8 cellular contexts compared by ENCODE assay signal in genomic region chr9:12775963-12776774, GRCh38. TPM values are rescaled to one million over a fixed set of nuclear protein-coding genes. Genes with fewer than 3 reads are reported as not detected.
A peak's percentile ranks its signal among the peaks of the same experiment; 100 is the strongest.
DNase-seq lines count a peak whose midpoint lies in the region; ATAC-seq, FAIRE-seq and TF ChIP-seq lines count a peak whose summit lies in the region.

No MANE protein-coding gene starts in this region.

- peak overlapping the region; percentile 85 for H3K4me3 Mint-ChIP-seq in osteocyte (ENCODE audit: unreplicated experiment)

- TF ChIP-seq CTCF in A549 (IDR thresholded peaks at IDR 0.05) (peak; percentile 65), adrenal gland (IDR thresholded peaks at IDR 0.05) (peak in 5 of 6 experiments; percentile 46 to 66 (median 60)), heart left ventricle (IDR thresholded peaks at IDR 0.05) (peak; percentile 26 to 69 (median 47)), osteocyte (IDR thresholded peaks at IDR 0.05) (peak; percentile 65)

- H3K4me1 Mint-ChIP-seq in osteocyte (ENCODE audit: unreplicated experiment) = peaks cover 52% of the 10 kb centered on the region

- H3K9me3 ChIP-seq in A549 (no peaks in the 10 kb centered on the region), adrenal gland (replicated peaks in 1 of 3) (no peaks in the 10 kb centered on the region), heart left ventricle (no peaks in the 10 kb centered on the region)

- peak; percentile 81 to 93 for DNase-seq in A549 (ENCODE audit: low read depth in 1 of 2, low spot score in 1 of 2)
- peak; percentile 98 for DNase-seq in NCI-H2196 treated with DMSO at 0.1 percent for 48 hours (lab: John Stamatoyannopoulos, UW; ENCODE audit: unreplicated experiment)
- peak; percentile 86 to 96 (median 92) for DNase-seq in adrenal gland
- DNase-seq in heart left ventricle = peak; percentile 83 to 90 (median 84)
- DNase-seq in osteocyte (ENCODE audit: extremely low spot score, unreplicated experiment) = peak; percentile 88
- no peak for DNase-seq in stimulated activated CD4-positive, alpha-beta T cell treated with anti-CD3 and anti-CD28 coated beads, Interleukin-12 subunit alpha, Interleukin-12 subunit beta, amount 100 ng/mL, for 4 hours

- H3K27ac ChIP-seq in A549 (peak overlapping the region; percentile 96 to 97), adrenal gland (peak overlapping the region; percentile 64 to 93 (median 79)), heart left ventricle (peak overlapping the region; percentile 79 to 92 (median 86))

- TF ChIP-seq RAD21 in A549 (conservative IDR thresholded peaks at IDR 0.05 in 1 of 2, IDR thresholded peaks at IDR 0.05 in 1 of 2) = peak; percentile 74 to 76

- peak overlapping the region; percentile 97 for H3K27ac Mint-ChIP-seq in osteocyte (ENCODE audit: unreplicated experiment)

- H3K4me1 ChIP-seq in A549 (peaks cover 41% of the 10 kb centered on the region), adrenal gland (replicated peaks in 1 of 2) (peaks cover 0 to 4% of the 10 kb centered on the region in 2 donors), heart left ventricle (peaks cover 0 to 30% (median 7%) of the 10 kb centered on the region in 12 donors)

- peak overlapping the region; percentile 67 for H3K4me3 ChIP-seq in A549
- peak overlapping the region; percentile 2 to 76 (median 28) for H3K4me3 ChIP-seq in adrenal gland
- H3K4me3 ChIP-seq in heart left ventricle = peak overlapping the region; percentile 66 to 89 (median 80)

- TF ChIP-seq EP300 in A549 (IDR thresholded peaks at IDR 0.05) = no peak

- H3K9me3 Mint-ChIP-seq in osteocyte (ENCODE audit: unreplicated experiment) = no peaks in the 10 kb centered on the region

- WGBS in A549 (ENCODE audit: missing lambda C conversion rate) = 1% methylated on average over 33 of the region's 34 CpGs
- 0 to 2% (median 1%) methylated on average over 27 to 34 of the region's 34 CpGs for WGBS in adrenal gland, 4 donors
- WGBS in heart left ventricle, 4 donors = 0 to 2% (median 0%) methylated on average over 27 to 34 of the region's 34 CpGs

- TF ChIP-seq POLR2A in A549 (IDR thresholded peaks at IDR 0.05; ENCODE audit: low read length) = peak; percentile 34
- TF ChIP-seq POLR2A in adrenal gland (IDR thresholded peaks at IDR 0.05) = peak; percentile 15 to 66
- TF ChIP-seq POLR2A in heart left ventricle (IDR thresholded peaks at IDR 0.05) = no peak

- CTCF ChIA-PET in A549 (lab: Yijun Ruan, JAX) = interaction anchor here (0.6 to 6.7 kb wide), 46 partner anchors 10 to 554 kb away, joined by 3 to 98 read pairs (median 4); no protein-coding TSS in a partner anchor

- peak; percentile 84 for FAIRE-seq in A549 (lab: Jason Lieb, UNC)

- ATAC-seq in A549 (peak; percentile 90 to 94), GM18511 (IDR thresholded peaks at IDR 0.05; ENCODE audit: unreplicated experiment) (peak; percentile 69), HG03097 (IDR thresholded peaks at IDR 0.05; ENCODE audit: low FRiP score, unreplicated experiment) (peak; percentile 84), heart left ventricle (peak; percentile 86 to 96 (median 94))

- no peaks in the 10 kb centered on the region for H3K27me3 ChIP-seq in adrenal gland
- no peaks in the 10 kb centered on the region for H3K27me3 ChIP-seq in heart left ventricle

- H3K4me2 ChIP-seq in A549 = peak overlapping the region; percentile 76

- H3K36me3 ChIP-seq in adrenal gland (replicated peaks in 1 of 2) = no peaks in the 10 kb centered on the region
- no peaks in the 10 kb centered on the region for H3K36me3 ChIP-seq in heart left ventricle

- H3K27me3 Mint-ChIP-seq in osteocyte (ENCODE audit: unreplicated experiment) = no peaks in the 10 kb centered on the region

- intact Hi-C loops in adrenal gland (cut with DNase I) (loop anchor here in 1 of 2 donors (5.0 kb wide), 1 partner anchor 106 kb away; no protein-coding TSS in a partner anchor), heart left ventricle (cut with DNase I) (loop anchor here in 7 of 10 donors (1.0 to 10.0 kb wide), 12 partner anchors 36 to 258 kb away; no protein-coding TSS in a partner anchor)

- H3K36me3 Mint-ChIP-seq in osteocyte (ENCODE audit: unreplicated experiment) = peaks cover 24% of the 10 kb centered on the region

- POLR2A ChIA-PET in A549 (lab: Yijun Ruan, JAX) = interaction anchor here (0.6 to 3.8 kb wide), 16 partner anchors 8 to 211 kb away, joined by 3 to 48 read pairs (median 4); no protein-coding TSS in a partner anchor

TF ChIP-seq in A549, 52 proteins besides CTCF, POLR2A, EP300 and RAD21 (continues in another document):
- TF ChIP-seq EHMT2 (IDR thresholded peaks at IDR 0.05; ENCODE audit: low read depth) (no peak), RCOR1 (IDR thresholded peaks at IDR 0.05; ENCODE audit: low read depth, low read length) (no peak), RARB (CRISPR knock-in tag; IDR thresholded peaks at IDR 0.05) (peak; percentile 40; the same call in 1 of the 2 replicates), CHD2 (IDR thresholded peaks at IDR 0.05; ENCODE audit: low read length, partially characterized antibody) (no peak), MAFK (IDR thresholded peaks at IDR 0.05; ENCODE audit: partially characterized antibody) (peak; percentile 6), JUN (IDR thresholded peaks at IDR 0.05) (peak; percentile 27 to 78; a peak in 3 of 5 replicates), BHLHE40 (IDR thresholded peaks at IDR 0.05; ENCODE audit: low read depth, low read length) (no peak), SREBF2 (IDR thresholded peaks at IDR 0.05) (no peak), KDM5A (IDR thresholded peaks at IDR 0.05) (peak; percentile 51; the same call in 1 of the 2 replicates), NR3C1 (IDR thresholded peaks at IDR 0.05) (no peak), ZSCAN20 (CRISPR knock-in tag; IDR thresholded peaks at IDR 0.05) (no peak), HDAC2 (IDR thresholded peaks at IDR 0.05) (no peak), KDM1A (IDR thresholded peaks at IDR 0.05; ENCODE audit: low read depth) (no peak), CHD4 (IDR thresholded peaks at IDR 0.05; ENCODE audit: borderline replicate concordance) (no peak), SMC3 (IDR thresholded peaks at IDR 0.05) (peak; percentile 85), FOSB (CRISPR knock-in tag; IDR thresholded peaks at IDR 0.05) (peak; percentile 53; the same call in 1 of the 2 replicates), MAZ (IDR thresholded peaks at IDR 0.05; ENCODE audit: borderline replicate concordance, low read depth, low read length) (no peak), JUNB (IDR thresholded peaks at IDR 0.05) (no peak), ESRRA (IDR thresholded peaks at IDR 0.05; ENCODE audit: borderline replicate concordance, low read length) (no peak), RNF2 (IDR thresholded peaks at IDR 0.05; ENCODE audit: borderline replicate concordance, low read depth) (no peak), FOSL2 (IDR thresholded peaks at IDR 0.05) (no peak), FOSL2 (CRISPR knock-in tag; IDR thresholded peaks at IDR 0.05) (no peak), HOXA7 (CRISPR knock-in tag; IDR thresholded peaks at IDR 0.05) (no peak), CBX2 (IDR thresholded peaks at IDR 0.05; ENCODE audit: borderline replicate concordance, low read depth) (no peak), HEYL (CRISPR knock-in tag; IDR thresholded peaks at IDR 0.05) (no peak), HOXB5 (CRISPR knock-in tag; IDR thresholded peaks at IDR 0.05) (no peak), E2F6 (IDR thresholded peaks at IDR 0.05; ENCODE audit: borderline replicate concordance, low read depth) (peak; percentile 48; the same call in 1 of the 2 replicates), GATA3 (IDR thresholded peaks at IDR 0.05; ENCODE audit: borderline replicate concordance) (peak; percentile 34; the same call in 1 of the 2 replicates), FOXS1 (CRISPR knock-in tag; IDR thresholded peaks at IDR 0.05) (no peak)
- TF ChIP-seq, protein P1, sequence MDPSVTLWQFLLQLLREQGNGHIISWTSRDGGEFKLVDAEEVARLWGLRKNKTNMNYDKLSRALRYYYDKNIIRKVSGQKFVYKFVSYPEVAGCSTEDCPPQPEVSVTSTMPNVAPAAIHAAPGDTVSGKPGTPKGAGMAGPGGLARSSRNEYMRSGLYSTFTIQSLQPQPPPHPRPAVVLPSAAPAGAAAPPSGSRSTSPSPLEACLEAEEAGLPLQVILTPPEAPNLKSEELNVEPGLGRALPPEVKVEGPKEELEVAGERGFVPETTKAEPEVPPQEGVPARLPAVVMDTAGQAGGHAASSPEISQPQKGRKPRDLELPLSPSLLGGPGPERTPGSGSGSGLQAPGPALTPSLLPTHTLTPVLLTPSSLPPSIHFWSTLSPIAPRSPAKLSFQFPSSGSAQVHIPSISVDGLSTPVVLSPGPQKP (IDR thresholded peaks at IDR 0.05; ENCODE audit: low read depth, low read length) = no peak
- TF ChIP-seq, protein P2, sequence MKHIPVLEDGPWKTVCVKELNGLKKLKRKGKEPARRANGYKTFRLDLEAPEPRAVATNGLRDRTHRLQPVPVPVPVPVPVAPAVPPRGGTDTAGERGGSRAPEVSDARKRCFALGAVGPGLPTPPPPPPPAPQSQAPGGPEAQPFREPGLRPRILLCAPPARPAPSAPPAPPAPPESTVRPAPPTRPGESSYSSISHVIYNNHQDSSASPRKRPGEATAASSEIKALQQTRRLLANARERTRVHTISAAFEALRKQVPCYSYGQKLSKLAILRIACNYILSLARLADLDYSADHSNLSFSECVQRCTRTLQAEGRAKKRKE (CRISPR knock-in tag; IDR thresholded peaks at IDR 0.05; ENCODE audit: low read depth) = no peak

RNA-seq across cellular contexts. Expression of gene LURAP1L, which starts 1.3 kb away (rescaled TPM):
- polyA plus RNA-seq in A549 (2011; rRNA removed) = 52.4 and 61.4 TPM in 2 replicates
- polyA plus RNA-seq in A549 (2012; cell fraction: cytosol; rRNA removed) = 14.5 and 16.9 TPM in 2 replicates
- polyA plus RNA-seq in A549 (2012; cell fraction: nucleus; rRNA removed) = 23.0 and 32.1 TPM in 2 replicates
- 15.6 to 24.4 TPM (median 23.9 TPM) in 3 replicates for polyA plus RNA-seq in A549 (2017; fragmentation: RNase III; extraction: RNeasy Plus Mini Kit Qiagen cat#74134 plus additional on column Dnase treatment)
- 70.0 and 83.0 TPM in 2 replicates for polyA minus RNA-seq in A549 (2011; rRNA and poly(A)+ RNA removed)
- total RNA-seq in adrenal gland = 10 to 100 TPM in 5 of 8 donors, 1 to 10 TPM in 3; 5.3 to 29.0 (median 10.2) TPM
- polyA plus RNA-seq in adrenal gland = 10 to 100 TPM in 2 of 3 donors, 1 to 10 TPM in 1; 8.0 to 20.3 (median 11.5) TPM
- 1 to 10 TPM; 1.7 to 5.7 (median 3.0) TPM for total RNA-seq in heart left ventricle
- 1 to 10 TPM; 1.4 to 2.9 TPM for polyA plus RNA-seq in heart left ventricle
- 46.3 and 49.8 TPM in 2 replicates for total RNA-seq in osteocyte

Comparison
In these comparisons a context has a peak if more than half of its experiments do, and no peak if none do; other contexts are left out.
1. H3K4me3 ChIP-seq: peak in every context shown above with its lines; median percentile 80 in heart left ventricle; 67 in A549; 28 in adrenal gland.
2. POLR2A ChIP-seq: peak in A549 (single experiment) and adrenal gland (2 of 2); none in heart left ventricle (0 of 2).
3. Peak in every context shown above with its lines, with median percentiles within 50 percentile points of each other: ATAC-seq, H3K27ac ChIP-seq and CTCF ChIP-seq.